In genomic region chr22:50325444-50326224, GRCh38 we compare ENCODE assay signal across 11 cellular contexts. TPM values are rescaled to one million over a fixed set of nuclear protein-coding genes. Genes with fewer than 3 reads are reported as not detected.
DNase-seq lines count a peak whose midpoint lies in the region; ATAC-seq, FAIRE-seq and TF ChIP-seq lines count a peak whose summit lies in the region.
"Had no signal": no experiment of that assay in that cellular context is flagged by ENCODE, and none has a peak within 500 bp of the region (broad histone marks: within the 10 kb centered on the region; RNA-seq: fewer than 3 reads in every experiment).

No MANE protein-coding gene starts in this region.

- no peak for FAIRE-seq in A549 (lab: Jason Lieb, UNC)
- FAIRE-seq in keratinocyte (lab: Jason Lieb, UNC) = no peak

- TF ChIP-seq POLR2A in A549 (IDR thresholded peaks at IDR 0.05; ENCODE audit: low read length) (no peak), erythroblast (IDR thresholded peaks at IDR 0.05; ENCODE audit: low read length) (no peak)

- H3K4me2 ChIP-seq in A549 = peak overlapping the region; percentile 91
- peak overlapping the region; percentile 85 for H3K4me2 ChIP-seq in keratinocyte (ENCODE audit: control insufficient read depth, extremely low read depth, insufficient read depth, low read depth, low read length)

- H3K4me3 Mint-ChIP-seq in activated T-helper 2 cell treated with anti-CD3 and anti-CD28 coated beads, Interferon-gamma antibody, Interleukin-2, Interleukin-4, amounts not matched to agents 10 μg/mL and 5 μg/mL and 100 μg/mL, durations not matched to agents 14 hours and 24 hours and 36 hours (ENCODE audit: low read depth) = peak overlapping the region; percentile 78

- peak overlapping the region in 1 of 2 experiments; percentile 97; a peak in 3 of 6 replicates for H3K27ac ChIP-seq in A549
- H3K27ac ChIP-seq in keratinocyte (ENCODE audit: control insufficient read depth, insufficient read depth, low read length) = no peak overlapping the region
- H3K27ac ChIP-seq: SJCRH30 had no signal

- POLR2A ChIA-PET in A549 (lab: Yijun Ruan, JAX) = no interaction called here

- H3K9me3 ChIP-seq in A549 (no peaks in the 10 kb centered on the region), keratinocyte (ENCODE audit: control insufficient read depth, low read depth, low read length) (no peaks in the 10 kb centered on the region)
- H3K9me3 ChIP-seq: adrenal gland, SJCRH30 had no signal

- dilution Hi-C loops in keratinocyte (cut with MboI; ENCODE audit: extremely low pct_ligation_motif_present, low sequenced_read_pairs) = no loop called here

- H3K4me1 ChIP-seq in A549 = peaks cover 13% of the 10 kb centered on the region; the same call in 1 of the 3 replicates
- peaks cover 8% of the 10 kb centered on the region for H3K4me1 ChIP-seq in keratinocyte (ENCODE audit: control insufficient read depth, extremely low read depth, insufficient read depth, low read length)

- H4K20me1 ChIP-seq in keratinocyte (ENCODE audit: control insufficient read depth, extremely low read depth, insufficient read depth, low read length) = no peaks in the 10 kb centered on the region

- H3K9me3 Mint-ChIP-seq in activated T-helper 2 cell treated with anti-CD3 and anti-CD28 coated beads, Interferon-gamma antibody, Interleukin-2, Interleukin-4, amounts not matched to agents 10 μg/mL and 5 μg/mL and 100 μg/mL, durations not matched to agents 14 hours and 24 hours and 36 hours = no peaks in the 10 kb centered on the region

- H3K27me3 ChIP-seq in keratinocyte (ENCODE audit: control insufficient read depth, extremely low read depth, insufficient read depth, low read length) = peaks cover 5% of the 10 kb centered on the region
- H3K27me3 ChIP-seq: adrenal gland had no signal

- ATAC-seq in A549 = no peak

- H3K36me3 Mint-ChIP-seq in activated T-helper 2 cell treated with anti-CD3 and anti-CD28 coated beads, Interferon-gamma antibody, Interleukin-2, Interleukin-4, amounts not matched to agents 10 μg/mL and 5 μg/mL and 100 μg/mL, durations not matched to agents 14 hours and 24 hours and 36 hours (ENCODE audit: low read depth) = no peaks in the 10 kb centered on the region

- H2AFZ ChIP-seq in keratinocyte (ENCODE audit: control insufficient read depth, low read length) = no peak overlapping the region

- H3K27ac Mint-ChIP-seq in activated T-helper 2 cell treated with anti-CD3 and anti-CD28 coated beads, Interferon-gamma antibody, Interleukin-2, Interleukin-4, amounts not matched to agents 10 μg/mL and 5 μg/mL and 100 μg/mL, durations not matched to agents 14 hours and 24 hours and 36 hours = peak overlapping the region; percentile 29

- CTCF ChIA-PET in A549 (lab: Yijun Ruan, JAX) = interaction anchor here (0.7 to 9.8 kb wide), 16 partner anchors 9 to 295 kb away, joined by 3 to 74 read pairs (median 10); partner anchors contain the start of genes HDAC10 and PLXNB2

- peak overlapping the region; percentile 92; the same call in 1 of the 3 replicates for H3K4me3 ChIP-seq in A549
- peak overlapping the region in 1 of 3 experiments; percentile 42 for H3K4me3 ChIP-seq in keratinocyte (ENCODE audit: control insufficient read depth in 2 of 3, extremely low read depth in 1 of 3, insufficient read depth in 2 of 3, low read depth in 1 of 3, low read length in 3 of 3)

- TF ChIP-seq EP300 in A549 (IDR thresholded peaks at IDR 0.05) = no peak

- H3K9me1 ChIP-seq in keratinocyte (ENCODE audit: control insufficient read depth, extremely low read depth, insufficient read depth, low read length) = no peaks in the 10 kb centered on the region

- peaks cover 12% of the 10 kb centered on the region for H3K4me1 Mint-ChIP-seq in activated T-helper 2 cell treated with anti-CD3 and anti-CD28 coated beads, Interferon-gamma antibody, Interleukin-2, Interleukin-4, amounts not matched to agents 10 μg/mL and 5 μg/mL and 100 μg/mL, durations not matched to agents 14 hours and 24 hours and 36 hours (ENCODE audit: low read depth)

- in situ Hi-C loops in GM13977 (cut with MboI; ENCODE audit: low pct_unique_long_range_greater_than_20kb, low sequenced_read_pairs, unreplicated experiment) = loop anchor here (10.0 kb wide), 1 partner anchor 51 kb away; the partner anchor contains the start of gene MAPK11

- TF ChIP-seq RAD21 in A549 (conservative IDR thresholded peaks at IDR 0.05 in 1 of 2, IDR thresholded peaks at IDR 0.05 in 1 of 2) = no peak

- peaks cover 13% of the 10 kb centered on the region for H3K27me3 Mint-ChIP-seq in activated T-helper 2 cell treated with anti-CD3 and anti-CD28 coated beads, Interferon-gamma antibody, Interleukin-2, Interleukin-4, amounts not matched to agents 10 μg/mL and 5 μg/mL and 100 μg/mL, durations not matched to agents 14 hours and 24 hours and 36 hours (ENCODE audit: low read depth)

- DNase-seq in A549 (ENCODE audit: low read depth in 1 of 2, low spot score in 1 of 2) = no peak
- DNase-seq in GM13977 (ENCODE audit: low spot score) = peak; percentile 23
- DNase-seq in activated T-helper 2 cell treated with anti-CD3 and anti-CD28 coated beads, Interferon-gamma antibody, Interleukin-2, Interleukin-4, amounts not matched to agents 10 μg/mL and 5 μg/mL and 100 μg/mL, durations not matched to agents 14 hours and 24 hours and 36 hours (ENCODE audit: low spot score) = no peak
- no peak for DNase-seq in keratinocyte (ENCODE audit: low read depth, low spot score)
- DNase-seq in kidney tubule cell (ENCODE audit: low spot score) = no peak
- no peak for DNase-seq in erythroblast (lab: John Stamatoyannopoulos, UW)
- DNase-seq in H4 (ENCODE audit: low spot score) = no peak
- DNase-seq in mesenteric fat pad (ENCODE audit: low spot score) = no peak
- DNase-seq: stimulated activated CD4-positive, alpha-beta T cell treated with anti-CD3 and anti-CD28 coated beads, Interleukin-15, amount 100 ng/mL, for 24 hours had no signal

- no peak overlapping the region for H3K9ac ChIP-seq in keratinocyte (ENCODE audit: control insufficient read depth, extremely low read depth, insufficient read depth, low read length)

- H3K79me2 ChIP-seq in keratinocyte (ENCODE audit: control insufficient read depth, insufficient read depth, low read length) = no peaks in the 10 kb centered on the region

- TF ChIP-seq CTCF in A549 (IDR thresholded peaks at IDR 0.05) (no peak), GM13977 (IDR thresholded peaks at IDR 0.05; ENCODE audit: extremely low read depth, insufficient read depth, missing control alignments) (no peak), keratinocyte (optimal IDR thresholded peaks at IDR 0.05 in 1 of 3, IDR thresholded peaks at IDR 0.05 in 1 of 3, conservative IDR thresholded peaks at IDR 0.05 in 1 of 3; ENCODE audit: extremely low read depth in 1 of 3, insufficient read depth in 2 of 3, low read length in 3 of 3) (no peak)

- WGBS in A549 (ENCODE audit: missing lambda C conversion rate) = 89% methylated on average over 17 of the region's 19 CpGs

- intact Hi-C loops in activated T-helper 2 cell treated with anti-CD3 and anti-CD28 coated beads, Interferon-gamma antibody, Interleukin-2, Interleukin-4, amounts not matched to agents 10 μg/mL and 5 μg/mL and 100 μg/mL, durations not matched to agents 14 hours and 24 hours and 36 hours (cut with micrococcal nuclease) = loop anchor here (5.0 kb wide), 2 partner anchors 53 to 83 kb away; partner anchors contain the start of gene MAPK11

- H3K36me3 ChIP-seq in keratinocyte (ENCODE audit: control insufficient read depth in 2 of 2, extremely low read depth in 1 of 2, insufficient read depth in 2 of 2, low read length in 2 of 2) = no peaks in the 10 kb centered on the region
- H3K36me3 ChIP-seq: adrenal gland, SJCRH30 had no signal

RNA-seq across cellular contexts. Expression of gene DENND6B, which starts 1.2 kb away (rescaled TPM):
- polyA plus RNA-seq in A549 (2011; rRNA removed) (1.6 and 1.7 TPM in 2 replicates), A549 (2017; fragmentation: RNase III; extraction: RNeasy Plus Mini Kit Qiagen cat#74134 plus additional on column Dnase treatment) (1.7 to 2.3 TPM (median 1.9 TPM) in 3 replicates), keratinocyte (0.94 to 3.1 TPM (median 1.4 TPM) in 3 replicates)
- 1.3 and 2.1 TPM in 2 replicates for polyA plus RNA-seq in A549 (2012; cell fraction: cytosol; rRNA removed)
- polyA plus RNA-seq in A549 (2012; cell fraction: nucleus; rRNA removed) = 13.3 and 14.5 TPM in 2 replicates
- polyA minus RNA-seq in A549 (2011; rRNA and poly(A)+ RNA removed) = 1.0 and 1.4 TPM in 2 replicates
- total RNA-seq in activated T-helper 2 cell treated with anti-CD3 and anti-CD28 coated beads, Interferon-gamma antibody, Interleukin-2, Interleukin-4, amounts not matched to agents 10 μg/mL and 5 μg/mL and 100 μg/mL, durations not matched to agents 14 hours and 24 hours and 36 hours = 2.3 and 2.7 TPM in 2 replicates
- 1.2 TPM for polyA plus RNA-seq in keratinocyte (2011; ENCODE audit: low read depth)
- polyA plus RNA-seq in keratinocyte (2011; cell fraction: cytosol; rRNA removed) = 1.2 and 2.1 TPM in 2 replicates
- 11.3 and 18.0 TPM in 2 replicates for polyA plus RNA-seq in keratinocyte (2011; cell fraction: nucleus; rRNA removed)
- polyA plus RNA-seq in keratinocyte (2012; ENCODE audit: low replicate concordance) = 1.0 and 3.2 TPM in 2 replicates
- 0.93 to 2.4 TPM (median 1.1 TPM) in 3 replicates for polyA minus RNA-seq in keratinocyte
- polyA minus RNA-seq in keratinocyte (2011; cell fraction: cytosol; rRNA and poly(A)+ RNA removed) = 2.1 TPM
- polyA minus RNA-seq in keratinocyte (2011; cell fraction: nucleus; rRNA and poly(A)+ RNA removed) = 3.7 and 5.8 TPM in 2 replicates
- 0.35 and 1.3 TPM in 2 replicates for total RNA-seq in H4 (2014; rRNA removed; shearing (Covaris generic))
- total RNA-seq in mesenteric fat pad = 2.2 TPM

RNA-seq across cellular contexts. Expression of gene PPP6R2, which starts 17.5 kb away (rescaled TPM):
- polyA plus RNA-seq in A549 (2011; rRNA removed) (9.5 and 9.6 TPM in 2 replicates), A549 (2017; fragmentation: RNase III; extraction: RNeasy Plus Mini Kit Qiagen cat#74134 plus additional on column Dnase treatment) (13.2 to 15.1 TPM (median 14.7 TPM) in 3 replicates), keratinocyte (19.8 to 29.7 TPM (median 23.2 TPM) in 3 replicates)
- 10.9 and 13.1 TPM in 2 replicates for polyA plus RNA-seq in A549 (2012; cell fraction: cytosol; rRNA removed)
- polyA plus RNA-seq in A549 (2012; cell fraction: nucleus; rRNA removed) = 54.7 and 59.5 TPM in 2 replicates
- polyA minus RNA-seq in A549 (2011; rRNA and poly(A)+ RNA removed) = 12.9 and 13.4 TPM in 2 replicates
- 42.9 and 45.0 TPM in 2 replicates for total RNA-seq in activated T-helper 2 cell treated with anti-CD3 and anti-CD28 coated beads, Interferon-gamma antibody, Interleukin-2, Interleukin-4, amounts not matched to agents 10 μg/mL and 5 μg/mL and 100 μg/mL, durations not matched to agents 14 hours and 24 hours and 36 hours
- 11.6 TPM for polyA plus RNA-seq in keratinocyte (2011; ENCODE audit: low read depth)
- polyA plus RNA-seq in keratinocyte (2011; cell fraction: cytosol; rRNA removed) = 13.3 and 28.8 TPM in 2 replicates
- polyA plus RNA-seq in keratinocyte (2011; cell fraction: nucleus; rRNA removed) = 38.8 and 54.6 TPM in 2 replicates
- 20.6 and 25.0 TPM in 2 replicates for polyA plus RNA-seq in keratinocyte (2012; ENCODE audit: low replicate concordance)
- 28.0 to 48.1 TPM (median 40.1 TPM) in 3 replicates for polyA minus RNA-seq in keratinocyte
- polyA minus RNA-seq in keratinocyte (2011; cell fraction: cytosol; rRNA and poly(A)+ RNA removed) = 31.7 TPM
- 29.2 and 36.5 TPM in 2 replicates for polyA minus RNA-seq in keratinocyte (2011; cell fraction: nucleus; rRNA and poly(A)+ RNA removed)
- total RNA-seq in H4 (2014; rRNA removed; shearing (Covaris generic)) = 22.9 and 32.1 TPM in 2 replicates
- total RNA-seq in mesenteric fat pad = 45.3 TPM

RNA-seq across cellular contexts. Expression of gene PLXNB2, which starts 18.2 kb away (rescaled TPM):
- 24.6 and 32.4 TPM in 2 replicates for polyA plus RNA-seq in A549 (2011; rRNA removed)
- 42.6 and 58.7 TPM in 2 replicates for polyA plus RNA-seq in A549 (2012; cell fraction: cytosol; rRNA removed)
- 186 and 235 TPM in 2 replicates for polyA plus RNA-seq in A549 (2012; cell fraction: nucleus; rRNA removed)
- 64.4 to 67.2 TPM (median 65.0 TPM) in 3 replicates for polyA plus RNA-seq in A549 (2017; fragmentation: RNase III; extraction: RNeasy Plus Mini Kit Qiagen cat#74134 plus additional on column Dnase treatment)
- 52.7 and 56.9 TPM in 2 replicates for polyA minus RNA-seq in A549 (2011; rRNA and poly(A)+ RNA removed)
- total RNA-seq in activated T-helper 2 cell treated with anti-CD3 and anti-CD28 coated beads, Interferon-gamma antibody, Interleukin-2, Interleukin-4, amounts not matched to agents 10 μg/mL and 5 μg/mL and 100 μg/mL, durations not matched to agents 14 hours and 24 hours and 36 hours = 9.8 and 11.1 TPM in 2 replicates
- polyA plus RNA-seq in keratinocyte = 44.3 to 90.3 TPM (median 66.2 TPM) in 3 replicates
- 123 TPM for polyA plus RNA-seq in keratinocyte (2011; ENCODE audit: low read depth)
- polyA plus RNA-seq in keratinocyte (2011; cell fraction: cytosol; rRNA removed) = 21.3 and 35.3 TPM in 2 replicates
- polyA plus RNA-seq in keratinocyte (2011; cell fraction: nucleus; rRNA removed) = 208 and 264 TPM in 2 replicates
- 81.4 and 94.0 TPM in 2 replicates for polyA plus RNA-seq in keratinocyte (2012; ENCODE audit: low replicate concordance)
- 131 to 309 TPM (median 181 TPM) in 3 replicates for polyA minus RNA-seq in keratinocyte
- polyA minus RNA-seq in keratinocyte (2011; cell fraction: cytosol; rRNA and poly(A)+ RNA removed) = 135 TPM
- 352 and 408 TPM in 2 replicates for polyA minus RNA-seq in keratinocyte (2011; cell fraction: nucleus; rRNA and poly(A)+ RNA removed)
- total RNA-seq in H4 (2014; rRNA removed; shearing (Covaris generic)) = 42.4 and 53.2 TPM in 2 replicates
- total RNA-seq in mesenteric fat pad = 108 TPM

RNA-seq across cellular contexts. Expression of gene MAPK11, which starts 55.5 kb away (rescaled TPM):
- polyA plus RNA-seq in A549 (2011; rRNA removed) = 1.6 and 3.0 TPM in 2 replicates
- polyA plus RNA-seq in A549 (2012; cell fraction: cytosol; rRNA removed) = 4.9 and 6.3 TPM in 2 replicates
- 23.4 and 25.4 TPM in 2 replicates for polyA plus RNA-seq in A549 (2012; cell fraction: nucleus; rRNA removed)
- polyA plus RNA-seq in A549 (2017; fragmentation: RNase III; extraction: RNeasy Plus Mini Kit Qiagen cat#74134 plus additional on column Dnase treatment) = 5.5 to 7.4 TPM (median 5.7 TPM) in 3 replicates
- 2.8 and 4.9 TPM in 2 replicates for polyA minus RNA-seq in A549 (2011; rRNA and poly(A)+ RNA removed)
- total RNA-seq in activated T-helper 2 cell treated with anti-CD3 and anti-CD28 coated beads, Interferon-gamma antibody, Interleukin-2, Interleukin-4, amounts not matched to agents 10 μg/mL and 5 μg/mL and 100 μg/mL, durations not matched to agents 14 hours and 24 hours and 36 hours = 19.0 and 20.9 TPM in 2 replicates
- polyA plus RNA-seq in keratinocyte = 3.4 to 12.6 TPM (median 4.6 TPM) in 3 replicates
- 2.1 TPM for polyA plus RNA-seq in keratinocyte (2011; ENCODE audit: low read depth)
- 4.8 and 9.8 TPM in 2 replicates for polyA plus RNA-seq in keratinocyte (2011; cell fraction: cytosol; rRNA removed)
- 17.4 and 26.6 TPM in 2 replicates for polyA plus RNA-seq in keratinocyte (2011; cell fraction: nucleus; rRNA removed)
- polyA plus RNA-seq in keratinocyte (2012; ENCODE audit: low replicate concordance) = 4.3 and 6.8 TPM in 2 replicates
- 6.5 to 11.9 TPM (median 11.8 TPM) in 3 replicates for polyA minus RNA-seq in keratinocyte
- 13.4 TPM for polyA minus RNA-seq in keratinocyte (2011; cell fraction: cytosol; rRNA and poly(A)+ RNA removed)
- 8.3 and 9.3 TPM in 2 replicates for polyA minus RNA-seq in keratinocyte (2011; cell fraction: nucleus; rRNA and poly(A)+ RNA removed)
- 4.0 and 5.5 TPM in 2 replicates for total RNA-seq in H4 (2014; rRNA removed; shearing (Covaris generic))
- total RNA-seq in mesenteric fat pad = 24.2 TPM
